ENCODE assay signal across 9 cellular contexts in the genomic region with DNA sequence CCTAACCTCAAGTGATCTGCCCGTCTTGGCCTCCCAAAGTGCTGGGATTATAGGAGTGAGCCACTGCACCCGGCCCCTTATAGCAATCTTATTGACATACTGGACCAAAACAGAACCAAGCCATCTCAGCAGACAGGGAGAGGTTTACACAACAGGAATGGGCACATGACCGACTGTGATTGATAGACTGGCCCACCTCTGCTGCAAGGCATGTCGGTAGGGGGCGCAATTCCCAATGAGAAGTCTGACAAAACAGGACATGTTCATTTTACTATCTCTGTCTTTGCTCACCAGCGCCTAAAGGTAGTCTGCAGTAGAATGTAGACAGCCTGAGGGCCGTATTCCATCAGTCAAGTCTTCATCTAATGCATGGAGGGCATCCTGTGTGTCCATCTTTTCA. TPM values are rescaled to one million over a fixed set of nuclear protein-coding genes. Genes with fewer than 3 reads are reported as not detected.
A peak's percentile ranks its signal among the peaks of the same experiment; 100 is the strongest.
DNase-seq lines count a peak whose midpoint lies in the region; ATAC-seq, FAIRE-seq and TF ChIP-seq lines count a peak whose summit lies in the region.
"Had no signal": no experiment of that assay in that cellular context is flagged by ENCODE, and none has a peak within 500 bp of the region (broad histone marks: within the 10 kb centered on the region; RNA-seq: fewer than 3 reads in every experiment).

No MANE protein-coding gene starts in this region.

- H3K27ac Mint-ChIP-seq in T-helper 17 cell, result no peak overlapping the region
- no peak overlapping the region for H3K27ac Mint-ChIP-seq in effector memory CD8-positive, alpha-beta T cell

- H3K27me3 Mint-ChIP-seq in T-helper 17 cell, result peaks cover 55% of the 10 kb centered on the region
- H3K27me3 Mint-ChIP-seq in effector memory CD8-positive, alpha-beta T cell, result peaks cover 35 to 56% of the 10 kb centered on the region in 2 donors

- H3K9me3 ChIP-seq in T-helper 17 cell (ENCODE audit: control insufficient read depth, low read length, poor library complexity, severe bottlenecking), result no peaks in the 10 kb centered on the region

- TF ChIP-seq POLR2A in H54 (IDR thresholded peaks at IDR 0.05; ENCODE audit: low read depth, low read length), result no peak

- H3K36me3 Mint-ChIP-seq in T-helper 17 cell (ENCODE audit: low read depth), result peaks cover 3% of the 10 kb centered on the region
- no peaks in the 10 kb centered on the region for H3K36me3 Mint-ChIP-seq in effector memory CD8-positive, alpha-beta T cell (ENCODE audit: insufficient read depth)

- no peak for FAIRE-seq in H54 (lab: Jason Lieb, UNC)
- FAIRE-seq: TTC549 had no signal

- H3K4me1 Mint-ChIP-seq in T-helper 17 cell, result peaks cover 2% of the 10 kb centered on the region
- peaks cover 0 to 2% of the 10 kb centered on the region in 2 donors for H3K4me1 Mint-ChIP-seq in effector memory CD8-positive, alpha-beta T cell (ENCODE audit: low read depth in 2 of 2)

- ATAC-seq in HG02884 (IDR thresholded peaks at IDR 0.05; ENCODE audit: unreplicated experiment), result peak; percentile 34
- peak; percentile 37 for ATAC-seq in T-helper 17 cell
- no peak for ATAC-seq in effector memory CD8-positive, alpha-beta T cell (replicated peaks)
- ATAC-seq in GM18502 (IDR thresholded peaks at IDR 0.05; ENCODE audit: poor library complexity, unreplicated experiment), result no peak

- DNase-seq in T-helper 17 cell (peak in 2 of 3 donors; percentile 26 to 41), amniotic stem cell (lab: John Stamatoyannopoulos, UW) (no peak), H54 (ENCODE audit: insufficient read length, low spot score) (no peak)
- peak; percentile 5 to 35 (median 22) for DNase-seq in effector memory CD8-positive, alpha-beta T cell
- DNase-seq in stimulated activated CD4-positive, alpha-beta T cell treated with anti-CD3 and anti-CD28 coated beads, Interleukin-2, amount 100 ng/mL, for 4 hours (ENCODE audit: low read depth), result peak; percentile 6

- TF ChIP-seq CTCF in GM12872 (IDR thresholded peaks at IDR 0.05; ENCODE audit: insufficient read depth, low read depth, low read length), result peak; percentile 88

- no peaks in the 10 kb centered on the region for H3K9me3 Mint-ChIP-seq in effector memory CD8-positive, alpha-beta T cell

- H3K4me3 Mint-ChIP-seq in T-helper 17 cell, result no peak overlapping the region
- no peak overlapping the region for H3K4me3 Mint-ChIP-seq in effector memory CD8-positive, alpha-beta T cell

RNA-seq across cellular contexts. Expression of a gene that starts 2.0 kb away (rescaled TPM):
- total RNA-seq in T-helper 17 cell, result 1 to 10 TPM in 1 of 2 donors, not detected in 1; 1.4 TPM

Comparison
In these comparisons a context has a peak if more than half of its experiments do, and no peak if none do; other contexts are left out.
1. ATAC-seq: peak in HG02884 (single experiment) and T-helper 17 cell (single experiment); none in effector memory CD8-positive, alpha-beta T cell (single experiment) and GM18502 (single experiment).
2. DNase-seq: peak in T-helper 17 cell (2 of 3), effector memory CD8-positive, alpha-beta T cell (3 of 3) and stimulated activated CD4-positive, alpha-beta T cell treated with anti-CD3 and anti-CD28 coated beads, Interleukin-2, amount 100 ng/mL, for 4 hours (single experiment); none in amniotic stem cell (single experiment) and H54 (single experiment).